Comparison of ENCODE assay signal across 25 cellular contexts in genomic region chr10:1678084-1678483, GRCh38. TPM values are rescaled to one million over a fixed set of nuclear protein-coding genes. Genes with fewer than 3 reads are reported as not detected.
"Had no signal": no experiment of that assay in that cellular context is flagged by ENCODE, and none has a peak within 500 bp of the region (broad histone marks: within the 10 kb centered on the region; RNA-seq: fewer than 3 reads in every experiment).

No MANE protein-coding gene starts in this region.

- H3K4me1 Mint-ChIP-seq: endodermal cell had no signal

- H3K36me3 ChIP-seq: colonic mucosa, gastrocnemius medialis, prostate gland, sigmoid colon, thoracic aorta, tibial nerve, upper lobe of left lung, uterus had no signal

- H3K4me1 ChIP-seq: colonic mucosa, gastrocnemius medialis, prostate gland, sigmoid colon, tibial nerve, upper lobe of left lung, uterus had no signal

- DNase-seq: colonic mucosa; effector CD8-positive, alpha-beta T cell; endodermal cell; foreskin fibroblast; gastrocnemius medialis; left ventricle myocardium superior; natural killer cell; right cardiac atrium; sigmoid colon; stimulated activated CD4-positive, alpha-beta T cell treated with anti-CD3 and anti-CD28 coated beads, Interleukin-2, amount 100 ng/mL, for 24 hours; stimulated activated CD4-positive, alpha-beta T cell treated with anti-CD3 and anti-CD28 coated beads, Interleukin-4, amount 100 ng/mL, for 24 hours; stimulated activated naive CD4-positive, alpha-beta T cell treated with Interleukin-2 at 50 U/mL for 16 hours; upper lobe of left lung; uterus had no signal

- H3K27me3 Mint-ChIP-seq: dendritic cell treated with granulocyte-macrophage colony-stimulating factor and Interleukin-4, amounts not matched to agents 40 ng/mL and 50 ng/mL, for 4 days had no signal

- H3K27ac Mint-ChIP-seq: dendritic cell treated with granulocyte-macrophage colony-stimulating factor and Interleukin-4, amounts not matched to agents 40 ng/mL and 50 ng/mL, for 4 days; endodermal cell; memory B cell; natural killer cell; stimulated activated effector memory CD8-positive, alpha-beta T cell treated with anti-CD3 and anti-CD28 coated beads, Interleukin-12 subunit alpha, Interleukin-12 subunit beta, amount 100 ng/mL, for 72 hours had no signal

- ATAC-seq: esophagus mucosa; gastrocnemius medialis; left ventricle myocardium superior; stimulated activated effector memory CD8-positive, alpha-beta T cell treated with anti-CD3 and anti-CD28 coated beads, Interleukin-12 subunit alpha, Interleukin-12 subunit beta, amount 100 ng/mL, for 72 hours had no signal

- H3K4me3 Mint-ChIP-seq: dendritic cell treated with granulocyte-macrophage colony-stimulating factor and Interleukin-4, amounts not matched to agents 40 ng/mL and 50 ng/mL, for 4 days; endodermal cell; memory B cell; natural killer cell; neural crest cell; stimulated activated effector memory CD8-positive, alpha-beta T cell treated with anti-CD3 and anti-CD28 coated beads, Interleukin-12 subunit alpha, Interleukin-12 subunit beta, amount 100 ng/mL, for 72 hours had no signal

- FAIRE-seq: keratinocyte had no signal

- H3K36me3 Mint-ChIP-seq: natural killer cell had no signal

- H3K9me3 ChIP-seq: colonic mucosa, gastrocnemius medialis, prostate gland, sigmoid colon, thoracic aorta, upper lobe of left lung, uterus had no signal

- H3K27ac ChIP-seq: colonic mucosa, epithelial cell of prostate, gastrocnemius medialis, prostate gland, sigmoid colon, thoracic aorta, tibial nerve, upper lobe of left lung, uterus had no signal

- H3K4me3 ChIP-seq: colonic mucosa, gastrocnemius medialis, lung, prostate gland, sigmoid colon, thoracic aorta, tibial nerve, upper lobe of left lung, uterus had no signal

- H3K9me3 Mint-ChIP-seq: dendritic cell treated with granulocyte-macrophage colony-stimulating factor and Interleukin-4, amounts not matched to agents 40 ng/mL and 50 ng/mL, for 4 days; endodermal cell; memory B cell; natural killer cell; neural crest cell; stimulated activated effector memory CD8-positive, alpha-beta T cell treated with anti-CD3 and anti-CD28 coated beads, Interleukin-12 subunit alpha, Interleukin-12 subunit beta, amount 100 ng/mL, for 72 hours had no signal

- H3K27me3 ChIP-seq: colonic mucosa, gastrocnemius medialis, sigmoid colon, tibial nerve, upper lobe of left lung, uterus had no signal

RNA-seq across cellular contexts. Expression of gene ADARB2, which starts 59.2 kb away (rescaled TPM):
- polyA plus RNA-seq: keratinocyte had no signal
